8 cellular contexts compared by ENCODE assay signal in the genomic region with DNA sequence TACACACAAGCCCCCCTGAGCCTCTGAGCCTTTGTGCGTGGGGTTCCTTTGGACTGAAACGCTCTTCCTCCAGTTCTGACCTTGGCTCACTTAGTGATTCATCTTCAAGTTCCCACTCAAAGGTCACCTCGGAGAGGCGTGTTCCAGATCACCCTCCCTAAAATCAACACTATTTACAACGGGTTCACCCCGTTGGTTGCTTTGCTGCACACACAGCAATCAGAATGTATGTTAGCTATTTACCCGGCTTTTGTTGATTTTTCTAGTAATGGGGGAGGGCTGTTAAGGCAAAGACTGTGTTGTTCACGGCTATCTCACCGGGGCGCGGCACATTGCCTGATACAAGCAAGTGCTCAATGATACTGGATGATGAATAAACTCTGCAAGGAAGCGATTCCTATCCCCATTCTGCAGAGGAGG. TPM values are rescaled to one million over a fixed set of nuclear protein-coding genes. Genes with fewer than 3 reads are reported as not detected.
DNase-seq lines count a peak whose midpoint lies in the region; ATAC-seq, FAIRE-seq and TF ChIP-seq lines count a peak whose summit lies in the region.

No MANE protein-coding gene starts in this region.

- H3K36me3 Mint-ChIP-seq in T-helper 17 cell (ENCODE audit: low read depth) = peaks cover 5% of the 10 kb centered on the region

- no peak for TF ChIP-seq CTCF in gastroesophageal sphincter (IDR thresholded peaks at IDR 0.05)

- peaks cover 16% of the 10 kb centered on the region for H3K4me1 Mint-ChIP-seq in T-helper 17 cell

- H3K27ac ChIP-seq in gastroesophageal sphincter (peak overlapping the region in 2 of 4 donors; percentile 76 to 81), rectal smooth muscle tissue (ENCODE audit: low read depth, low read length) (no peak overlapping the region)

- TF ChIP-seq EP300 in gastroesophageal sphincter (IDR thresholded peaks at IDR 0.05) = no peak

- peaks cover 2 to 26% (median 7%) of the 10 kb centered on the region in 3 donors for H3K4me1 ChIP-seq in gastroesophageal sphincter
- peaks cover 12% of the 10 kb centered on the region for H3K4me1 ChIP-seq in rectal smooth muscle tissue (ENCODE audit: control insufficient read depth, insufficient read depth, low read length)

- no peaks in the 10 kb centered on the region for H3K27me3 ChIP-seq in gastroesophageal sphincter
- no peaks in the 10 kb centered on the region for H3K27me3 ChIP-seq in rectal smooth muscle tissue (ENCODE audit: control insufficient read depth, insufficient read depth, low read length)

- H3K9me3 ChIP-seq in T-helper 17 cell (ENCODE audit: control insufficient read depth, low read length, poor library complexity, severe bottlenecking) (no peaks in the 10 kb centered on the region), gastroesophageal sphincter (no peaks in the 10 kb centered on the region)

- no peaks in the 10 kb centered on the region for H3K27me3 Mint-ChIP-seq in T-helper 17 cell

- H3K36me3 ChIP-seq in gastroesophageal sphincter (peaks cover 0 to 37% of the 10 kb centered on the region in 2 donors), rectal smooth muscle tissue (ENCODE audit: control insufficient read depth, insufficient read depth, low read length) (no peaks in the 10 kb centered on the region)

- ATAC-seq in GM18511 (IDR thresholded peaks at IDR 0.05; ENCODE audit: unreplicated experiment) = peak; percentile 5
- ATAC-seq in T-helper 17 cell = no peak
- no peak for ATAC-seq in gastroesophageal sphincter
- ATAC-seq in HG03097 (IDR thresholded peaks at IDR 0.05; ENCODE audit: low FRiP score, unreplicated experiment) = no peak
- ATAC-seq in GM21576 (IDR thresholded peaks at IDR 0.05; ENCODE audit: unreplicated experiment) = no peak

- TF ChIP-seq POLR2A in gastroesophageal sphincter (IDR thresholded peaks at IDR 0.05) = no peak

- no peak for DNase-seq in T-helper 17 cell
- DNase-seq in HTR-8/SVneo (ENCODE audit: insufficient read length, low spot score) = no peak
- no peak for DNase-seq in NCI-H2081 (lab: John Stamatoyannopoulos, UW)

- FAIRE-seq in HTR-8/SVneo (lab: Jason Lieb, UNC) = no peak

- H3K9ac ChIP-seq in rectal smooth muscle tissue (ENCODE audit: low read length) = peak overlapping the region; percentile 45

- WGBS in gastroesophageal sphincter (ENCODE audit: low coverage in 1 of 2), 2 donors = 33 to 68% methylated on average over 4 to 7 of the region's 12 CpGs

- peak overlapping the region; percentile 83 for H3K4me3 Mint-ChIP-seq in T-helper 17 cell

- H3K4me3 ChIP-seq in gastroesophageal sphincter (peak overlapping the region; percentile 50 to 98), rectal smooth muscle tissue (ENCODE audit: low read length) (peak overlapping the region; percentile 85)

- H3K27ac Mint-ChIP-seq in T-helper 17 cell = peak overlapping the region; percentile 74

RNA-seq across cellular contexts. Expression of a gene that starts 1.0 kb away (rescaled TPM):
- total RNA-seq in T-helper 17 cell (10 to 100 TPM; 25.8 to 36.1 TPM), gastroesophageal sphincter (10 to 100 TPM; 17.8 to 37.8 (median 27.7) TPM)

RNA-seq across cellular contexts. Expression of a gene that starts 33.0 kb away (rescaled TPM):
- total RNA-seq in T-helper 17 cell (not detected), gastroesophageal sphincter (10 to 100 TPM in 2 of 4 donors, 1 to 10 TPM in 1, under 1 TPM in 1; 0.62 to 21.0 (median 7.7) TPM)

RNA-seq across cellular contexts. Expression of a gene that starts 38.9 kb away (rescaled TPM):
- total RNA-seq in T-helper 17 cell (10 to 100 TPM; 10.0 to 10.3 TPM), gastroesophageal sphincter (10 to 100 TPM in 3 of 4 donors, 1 to 10 TPM in 1; 6.4 to 16.8 (median 12.9) TPM)
